In genomic region chr11:125504580-125504979, GRCh38 we compare ENCODE assay signal across 24 cellular contexts. TPM values are rescaled to one million over a fixed set of nuclear protein-coding genes. Genes with fewer than 3 reads are reported as not detected.
"Had no signal": no experiment of that assay in that cellular context is flagged by ENCODE, and none has a peak within 500 bp of the region (broad histone marks: within the 10 kb centered on the region; RNA-seq: fewer than 3 reads in every experiment).

No MANE protein-coding gene starts in this region.

- H3K4me2 ChIP-seq: smooth muscle cell had no signal

- ATAC-seq: activated CD4-positive, alpha-beta T cell treated with anti-CD3 and anti-CD28 coated beads for 36 hours; activated T-cell treated with anti-CD3 and anti-CD28 coated beads, Interleukin-2, amount 50 U/mL, for 72 hours; body of pancreas; heart left ventricle; naive thymus-derived CD4-positive, alpha-beta T cell; stimulated activated naive B cell treated with anti-CD40 and anti-IgM and Interleukin-4, amounts not matched to agents 10 μg/mL and 1 μg/mL and 100 μg/mL, for 72 hours had no signal

- H3K27ac ChIP-seq: adrenal gland, body of pancreas, heart left ventricle, right atrium auricular region, stomach, thyroid gland, upper lobe of left lung had no signal

- H3K27me3 ChIP-seq: adrenal gland, body of pancreas, right atrium auricular region, thyroid gland, upper lobe of left lung had no signal

- H3K9me3 ChIP-seq: adrenal gland, body of pancreas, heart left ventricle, right atrium auricular region, stomach, thyroid gland, upper lobe of left lung had no signal

- H3K4me3 ChIP-seq: adrenal gland, body of pancreas, heart left ventricle, right atrium auricular region, smooth muscle cell, stomach, thyroid gland, upper lobe of left lung had no signal

- H3K36me3 ChIP-seq: adrenal gland, heart left ventricle, right atrium auricular region, stomach, thyroid gland, upper lobe of left lung had no signal

- DNase-seq: activated CD4-positive, alpha-beta T cell treated with anti-CD3 and anti-CD28 coated beads for 36 hours; activated CD4-positive, CD25-positive, alpha-beta regulatory T cell; activated naive CD4-positive, alpha-beta T cell treated with anti-CD3 and anti-CD28 coated beads for 36 hours; activated naive CD8-positive, alpha-beta T cell treated with anti-CD3 and anti-CD28 coated beads for 36 hours; activated T-cell treated with anti-CD3 and anti-CD28 coated beads for 4 hours; activated T-cell treated with anti-CD3 and anti-CD28 coated beads, Interleukin-2, amount 50 U/mL, for 72 hours; adrenal gland; aorta; body of pancreas; dermis blood vessel endothelial cell; effector CD8-positive, alpha-beta T cell; heart left ventricle; hypothalamus; midbrain; naive thymus-derived CD4-positive, alpha-beta T cell; stimulated activated CD4-positive, alpha-beta T cell treated with anti-CD3 and anti-CD28 coated beads, Interleukin-1b, Interleukin-23, amount 100 ng/mL, for 48 hours; stimulated activated CD4-positive, alpha-beta T cell treated with anti-CD3 and anti-CD28 coated beads, Interleukin-4, amount 100 ng/mL, for 4 hours; stimulated activated CD8-positive, alpha-beta memory T cell treated with anti-CD3 and anti-CD28 coated beads, Interleukin-4, amount 100 ng/mL, for 48 hours; stimulated activated naive B cell treated with anti-CD40 and anti-IgM and Interleukin-4, amounts not matched to agents 10 μg/mL and 1 μg/mL and 100 μg/mL, for 72 hours; stomach; thyroid gland; upper lobe of left lung had no signal

RNA-seq across cellular contexts. Expression of gene FEZ1, which starts 8.5 kb away (rescaled TPM):
- polyA plus RNA-seq: naive thymus-derived CD4-positive, alpha-beta T cell had no signal
